Comparison of ENCODE assay signal across 2 cellular contexts in the genomic region with DNA sequence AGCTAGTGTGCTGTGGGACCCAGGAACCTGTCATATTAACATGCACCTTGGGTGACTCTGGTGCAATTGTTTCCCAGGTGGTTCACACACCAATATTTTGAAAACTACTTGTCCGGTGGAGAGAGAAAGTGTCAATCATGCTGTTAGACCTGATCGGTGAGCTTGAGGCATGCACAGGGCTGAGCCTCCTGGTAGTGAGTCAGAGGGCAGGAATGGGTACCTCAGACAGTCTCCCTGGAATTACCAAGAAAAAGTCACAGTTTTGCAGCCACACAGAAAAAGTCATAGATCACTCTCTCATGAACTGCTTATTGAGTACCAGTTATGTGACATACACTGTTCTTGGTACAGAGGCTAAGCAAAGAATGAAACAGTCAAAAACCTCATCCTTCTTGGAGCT.
TF ChIP-seq lines count a peak whose summit lies in the region.

No MANE protein-coding gene starts in this region.

TF ChIP-seq in SK-N-SH treated with all-trans-retinoic acid at 6 μM for 48 hours, 23 proteins besides CTCF, POLR2A, EP300 and RAD21 (continued from another document):
- TF ChIP-seq TSHZ2 (CRISPR knock-in tag; IDR thresholded peaks at IDR 0.05): no peak

TF ChIP-seq in SK-N-SH, 30 proteins besides CTCF, POLR2A, EP300 and RAD21 (continued from another document):
- TF ChIP-seq USF1 (IDR thresholded peaks at IDR 0.05; ENCODE audit: borderline replicate concordance, low read depth) (no peak), FOXM1 (IDR thresholded peaks at IDR 0.05; ENCODE audit: low read depth) (no peak), YY1 (IDR thresholded peaks at IDR 0.05; ENCODE audit: low read depth) (no peak), RFX5 (IDR thresholded peaks at IDR 0.05; ENCODE audit: low read length) (no peak), JUND (IDR thresholded peaks at IDR 0.05) (no peak), SMC3 (IDR thresholded peaks at IDR 0.05; ENCODE audit: low read depth, low read length) (no peak), GABPA (IDR thresholded peaks at IDR 0.05; ENCODE audit: low read depth) (no peak), FOXJ3 (CRISPR knock-in tag; IDR thresholded peaks at IDR 0.05) (no peak), TCF12 (IDR thresholded peaks at IDR 0.05) (no peak), PBX3 (IDR thresholded peaks at IDR 0.05) (no peak), FOSL2 (IDR thresholded peaks at IDR 0.05; ENCODE audit: borderline replicate concordance, low read depth) (no peak), TAF1 (IDR thresholded peaks at IDR 0.05; ENCODE audit: borderline replicate concordance, low read depth, low read length) (no peak), NFIC (IDR thresholded peaks at IDR 0.05; ENCODE audit: borderline replicate concordance) (no peak), NRF1 (IDR thresholded peaks at IDR 0.05; ENCODE audit: low read depth, low read length) (no peak)
- TF ChIP-seq, protein P1, sequence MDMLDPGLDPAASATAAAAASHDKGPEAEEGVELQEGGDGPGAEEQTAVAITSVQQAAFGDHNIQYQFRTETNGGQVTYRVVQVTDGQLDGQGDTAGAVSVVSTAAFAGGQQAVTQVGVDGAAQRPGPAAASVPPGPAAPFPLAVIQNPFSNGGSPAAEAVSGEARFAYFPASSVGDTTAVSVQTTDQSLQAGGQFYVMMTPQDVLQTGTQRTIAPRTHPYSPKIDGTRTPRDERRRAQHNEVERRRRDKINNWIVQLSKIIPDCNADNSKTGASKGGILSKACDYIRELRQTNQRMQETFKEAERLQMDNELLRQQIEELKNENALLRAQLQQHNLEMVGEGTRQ (IDR thresholded peaks at IDR 0.05; ENCODE audit: borderline replicate concordance, low read depth, low read length): no peak
